ENCODE assay signal across 1 cellular context in the genomic region with DNA sequence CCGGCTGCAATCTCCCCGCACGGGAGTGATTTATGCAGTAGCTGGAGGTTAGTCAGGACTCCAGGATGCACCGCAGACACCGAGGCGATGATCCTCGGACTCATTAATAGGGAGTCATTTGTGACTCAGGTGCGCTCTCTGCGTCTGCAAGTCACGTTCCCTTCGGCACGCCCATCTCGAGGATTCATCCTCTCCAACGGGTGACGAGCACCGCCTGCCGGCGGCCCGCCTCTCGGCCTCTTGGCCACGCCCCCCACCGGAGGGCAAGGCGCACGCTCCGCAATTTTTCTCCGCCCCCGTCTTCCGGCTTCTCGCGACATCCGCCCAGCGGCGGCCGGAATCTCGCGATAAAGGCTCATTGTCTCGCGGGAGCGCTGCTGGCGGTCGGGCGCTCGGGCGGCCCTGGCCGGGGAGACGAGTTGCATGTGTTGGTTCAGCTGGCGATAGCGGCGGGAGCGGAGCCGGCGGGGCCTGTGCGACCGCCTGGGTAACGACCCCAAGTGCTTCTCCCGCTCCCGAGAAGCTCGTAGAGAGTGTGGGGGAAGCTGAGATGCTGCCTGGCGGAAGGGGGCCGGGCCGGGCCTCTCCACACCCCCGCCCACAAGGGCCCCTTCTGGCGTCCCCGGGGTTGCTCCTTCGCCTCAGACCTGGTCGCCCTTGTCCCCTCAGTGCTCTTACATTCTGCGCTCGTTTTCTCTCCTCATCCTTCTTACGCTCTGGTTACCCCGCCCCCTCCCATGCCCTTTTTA.
TF ChIP-seq lines count a peak whose summit lies in the region.

A gene with protein sequence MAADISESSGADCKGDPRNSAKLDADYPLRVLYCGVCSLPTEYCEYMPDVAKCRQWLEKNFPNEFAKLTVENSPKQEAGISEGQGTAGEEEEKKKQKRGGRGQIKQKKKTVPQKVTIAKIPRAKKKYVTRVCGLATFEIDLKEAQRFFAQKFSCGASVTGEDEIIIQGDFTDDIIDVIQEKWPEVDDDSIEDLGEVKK (plus strand): TSS at position 361 of the 749 bp plus-strand sequence. CDS start 878 bp downstream, outside the sequence.

TF ChIP-seq in A549, 52 proteins besides CTCF, POLR2A, EP300 and RAD21 (continued from another document):
- TF ChIP-seq, protein P1, sequence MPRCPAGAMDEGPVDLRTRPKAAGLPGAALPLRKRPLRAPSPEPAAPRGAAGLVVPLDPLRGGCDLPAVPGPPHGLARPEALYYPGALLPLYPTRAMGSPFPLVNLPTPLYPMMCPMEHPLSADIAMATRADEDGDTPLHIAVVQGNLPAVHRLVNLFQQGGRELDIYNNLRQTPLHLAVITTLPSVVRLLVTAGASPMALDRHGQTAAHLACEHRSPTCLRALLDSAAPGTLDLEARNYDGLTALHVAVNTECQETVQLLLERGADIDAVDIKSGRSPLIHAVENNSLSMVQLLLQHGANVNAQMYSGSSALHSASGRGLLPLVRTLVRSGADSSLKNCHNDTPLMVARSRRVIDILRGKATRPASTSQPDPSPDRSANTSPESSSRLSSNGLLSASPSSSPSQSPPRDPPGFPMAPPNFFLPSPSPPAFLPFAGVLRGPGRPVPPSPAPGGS (IDR thresholded peaks at IDR 0.05), result peak; percentile 91; the same call in 2 of the 3 replicates
- peak; percentile 72; the same call in 1 of the 2 replicates for TF ChIP-seq E2F6 (IDR thresholded peaks at IDR 0.05; ENCODE audit: borderline replicate concordance, low read depth)
- peak; percentile 91; the same call in 1 of the 2 replicates for TF ChIP-seq PHF8 (IDR thresholded peaks at IDR 0.05; ENCODE audit: borderline replicate concordance, low read depth)
- TF ChIP-seq FOXS1 (CRISPR knock-in tag; IDR thresholded peaks at IDR 0.05), result no peak
- TF ChIP-seq BHLHE40 (IDR thresholded peaks at IDR 0.05; ENCODE audit: low read depth, low read length), result peak; percentile 99
- peak; percentile 80 for TF ChIP-seq MAFK (IDR thresholded peaks at IDR 0.05; ENCODE audit: partially characterized antibody)
- peak; percentile 100 for TF ChIP-seq CHD2 (IDR thresholded peaks at IDR 0.05; ENCODE audit: low read length, partially characterized antibody)
- TF ChIP-seq, protein P2, sequence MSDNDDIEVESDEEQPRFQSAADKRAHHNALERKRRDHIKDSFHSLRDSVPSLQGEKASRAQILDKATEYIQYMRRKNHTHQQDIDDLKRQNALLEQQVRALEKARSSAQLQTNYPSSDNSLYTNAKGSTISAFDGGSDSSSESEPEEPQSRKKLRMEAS (IDR thresholded peaks at IDR 0.05), result peak; percentile 88
- TF ChIP-seq TP53 (CRISPR knock-in tag; IDR thresholded peaks at IDR 0.05), result no peak
- TF ChIP-seq CHD4 (IDR thresholded peaks at IDR 0.05; ENCODE audit: borderline replicate concordance), result no peak
- TF ChIP-seq RFX5 (IDR thresholded peaks at IDR 0.05), result peak; percentile 51; the same call in 1 of the 2 replicates
- no peak for TF ChIP-seq FOSB (CRISPR knock-in tag; IDR thresholded peaks at IDR 0.05)
- no peak for TF ChIP-seq ATOH8 (CRISPR knock-in tag; IDR thresholded peaks at IDR 0.05; ENCODE audit: low read depth)
- peak; percentile 98 for TF ChIP-seq GATA3 (IDR thresholded peaks at IDR 0.05; ENCODE audit: borderline replicate concordance)
- no peak for TF ChIP-seq KDM1A (IDR thresholded peaks at IDR 0.05; ENCODE audit: low read depth)
- no peak for TF ChIP-seq CBX2 (IDR thresholded peaks at IDR 0.05; ENCODE audit: borderline replicate concordance, low read depth)
- TF ChIP-seq MAZ (IDR thresholded peaks at IDR 0.05; ENCODE audit: borderline replicate concordance, low read depth, low read length), result no peak
- TF ChIP-seq, protein P3, sequence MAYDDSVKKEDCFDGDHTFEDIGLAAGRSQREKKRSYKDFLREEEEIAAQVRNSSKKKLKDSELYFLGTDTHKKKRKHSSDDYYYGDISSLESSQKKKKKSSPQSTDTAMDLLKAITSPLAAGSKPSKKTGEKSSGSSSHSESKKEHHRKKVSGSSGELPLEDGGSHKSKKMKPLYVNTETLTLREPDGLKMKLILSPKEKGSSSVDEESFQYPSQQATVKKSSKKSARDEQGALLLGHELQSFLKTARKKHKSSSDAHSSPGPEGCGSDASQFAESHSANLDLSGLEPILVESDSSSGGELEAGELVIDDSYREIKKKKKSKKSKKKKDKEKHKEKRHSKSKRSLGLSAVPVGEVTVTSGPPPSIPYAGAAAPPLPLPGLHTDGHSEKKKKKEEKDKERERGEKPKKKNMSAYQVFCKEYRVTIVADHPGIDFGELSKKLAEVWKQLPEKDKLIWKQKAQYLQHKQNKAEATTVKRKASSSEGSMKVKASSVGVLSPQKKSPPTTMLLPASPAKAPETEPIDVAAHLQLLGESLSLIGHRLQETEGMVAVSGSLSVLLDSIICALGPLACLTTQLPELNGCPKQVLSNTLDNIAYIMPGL (CRISPR knock-in tag; IDR thresholded peaks at IDR 0.05; ENCODE audit: borderline replicate concordance), result no peak
- TF ChIP-seq HDAC2 (IDR thresholded peaks at IDR 0.05), result no peak
- no peak for TF ChIP-seq ZSCAN20 (CRISPR knock-in tag; IDR thresholded peaks at IDR 0.05)
- peak; percentile 88 to 94; a peak in 4 of 5 replicates for TF ChIP-seq JUN (IDR thresholded peaks at IDR 0.05)
- TF ChIP-seq POLR2AphosphoS2 (conservative IDR thresholded peaks at IDR 0.05; ENCODE audit: low read length), result no peak
